In the genomic region with DNA sequence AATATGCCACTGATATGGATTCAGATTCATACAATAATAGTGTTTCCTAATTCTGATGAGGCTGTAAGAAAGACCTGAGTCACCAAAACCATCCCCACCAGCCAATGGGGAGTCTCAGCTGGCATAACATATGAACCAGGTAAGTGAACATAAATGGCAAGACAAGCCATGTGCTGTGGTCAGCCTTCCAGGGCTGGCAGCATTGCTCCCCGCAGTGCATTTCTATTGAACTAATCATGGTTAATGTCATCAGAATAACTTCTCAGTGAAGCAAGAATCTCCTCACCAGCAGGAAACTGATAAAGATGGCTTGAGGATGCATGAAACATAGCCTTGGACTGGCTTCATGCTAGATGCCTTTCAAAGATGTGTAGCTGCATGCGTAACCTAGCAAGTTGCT, we compare ENCODE assay signal across 28 cellular contexts.
DNase-seq lines count a peak whose midpoint lies in the region; ATAC-seq and TF ChIP-seq lines count a peak whose summit lies in the region.
"Had no signal": no experiment of that assay in that cellular context is flagged by ENCODE, and none has a peak within 500 bp of the region (broad histone marks: within the 10 kb centered on the region; RNA-seq: fewer than 3 reads in every experiment).

No MANE protein-coding gene starts in this region.

- DNase-seq in IMR-90 (peak; percentile 11), epithelial cell of esophagus (ENCODE audit: low read depth) (peak; percentile 92), non-pigmented ciliary epithelial cell (ENCODE audit: low read depth) (peak; percentile 22), SK-N-SH (no peak), foreskin melanocyte (no peak), T-helper 9 cell (no peak), SKM-1 (lab: John Stamatoyannopoulos, UW; ENCODE audit: unreplicated experiment) (no peak)
- DNase-seq: activated CD4-positive, alpha-beta memory T cell treated with anti-CD3 and anti-CD28 coated beads for 36 hours; activated CD4-positive, CD25-positive, alpha-beta regulatory T cell treated with anti-CD3 and anti-CD28 coated beads, Interleukin-2, amount 50 U/mL, for 72 hours; activated CD8-positive, alpha-beta memory T cell treated with anti-CD3 and anti-CD28 coated beads, Interleukin-2, amount 50 U/mL, for 4 hours; activated naive CD4-positive, alpha-beta T cell treated with anti-CD3 and anti-CD28 coated beads, Interleukin-2, amount 50 U/mL, for 16 hours; amniotic stem cell; CD4-positive, CD25-positive, alpha-beta regulatory T cell; kidney; NCI-H1048; NCI-H187 treated with DMSO at 0.1 percent for 48 hours; NCI-H526 treated with DMSO at 0.1 percent for 48 hours; stimulated activated CD4-positive, alpha-beta T cell treated with anti-CD3 and anti-CD28 coated beads, Interleukin-4, amount 100 ng/mL, for 4 hours; substantia nigra; T-cell; upper lobe of right lung had no signal

- no peak overlapping the region for H2AK5ac ChIP-seq in IMR-90 (ENCODE audit: low read depth, low read length)

- dilution Hi-C loops in IMR-90 (cut with HindIII; ENCODE audit: low sequenced_read_pairs, unreplicated experiment), result no loop called here

- CTCF ChIA-PET in IMR-90 (lab: Yijun Ruan, JAX), result no interaction called here
- CTCF ChIA-PET in SK-N-SH (lab: Yijun Ruan, JAX), result no interaction called here

- no peak overlapping the region for H3K18ac ChIP-seq in IMR-90 (ENCODE audit: low read depth, low read length)

- H3K27me3 ChIP-seq in BLaER1 (no peaks in the 10 kb centered on the region), IMR-90 (ENCODE audit: control insufficient read depth, insufficient read depth, low read length) (no peaks in the 10 kb centered on the region), SK-N-SH (ENCODE audit: insufficient read depth) (no peaks in the 10 kb centered on the region)
- H3K27me3 ChIP-seq: cardiac muscle cell, upper lobe of right lung had no signal

- H2BK120ac ChIP-seq in IMR-90 (ENCODE audit: low read depth, low read length), result no peak overlapping the region

- BruUV-seq in IMR-90 (replicated peaks; lab: Mats Ljungman, UMichigan), result no TSS peak

- H3K4me2 ChIP-seq in BLaER1 (peak overlapping the region; percentile 80), IMR-90 (ENCODE audit: low read depth, low read length) (no peak overlapping the region), SK-N-SH (no peak overlapping the region)

- peaks cover 17% of the 10 kb centered on the region for H3K9me3 ChIP-seq in BLaER1
- H3K9me3 ChIP-seq in IMR-90 (ENCODE audit: control insufficient read depth, insufficient read depth, low read length), result no peaks in the 10 kb centered on the region; the same call in 1 of the 2 replicates
- no peaks in the 10 kb centered on the region for H3K9me3 ChIP-seq in SK-N-SH
- H3K9me3 ChIP-seq: upper lobe of right lung had no signal

- TF ChIP-seq CTCF in IMR-90 (conservative IDR thresholded peaks at IDR 0.05; ENCODE audit: low read depth, low read length) (no peak), epithelial cell of esophagus (IDR thresholded peaks at IDR 0.05; ENCODE audit: insufficient read depth, low read depth, low read length, missing control alignments) (no peak), SK-N-SH (IDR thresholded peaks at IDR 0.05) (no peak)

- H3K9me1 ChIP-seq in IMR-90 (ENCODE audit: insufficient read depth, low read length), result no peaks in the 10 kb centered on the region

- H4K20me1 ChIP-seq in BLaER1, result no peaks in the 10 kb centered on the region
- no peaks in the 10 kb centered on the region for H4K20me1 ChIP-seq in IMR-90 (ENCODE audit: insufficient read depth, low read length)
- H4K20me1 ChIP-seq in SK-N-SH (ENCODE audit: insufficient read depth), result no peaks in the 10 kb centered on the region

- H3K9me2 ChIP-seq in SK-N-SH, result no peaks in the 10 kb centered on the region

- intact Hi-C loops in IMR-90 (cut with micrococcal nuclease), result no loop called here

- H3K27ac ChIP-seq in BLaER1 (peak overlapping the region; percentile 62), IMR-90 (ENCODE audit: insufficient read depth, low read length) (no peak overlapping the region), SK-N-SH (ENCODE audit: low read depth in 2 of 2, low read length in 1 of 2) (no peak overlapping the region)
- H3K27ac ChIP-seq: cardiac muscle cell, HL-60, upper lobe of right lung had no signal

- H3K4me1 ChIP-seq in BLaER1 (peaks cover 47% of the 10 kb centered on the region), IMR-90 (ENCODE audit: control insufficient read depth, insufficient read depth, low read length) (no peaks in the 10 kb centered on the region), SK-N-SH (ENCODE audit: control insufficient read depth in 1 of 2, insufficient read depth in 2 of 2, low read depth in 1 of 2, low read length in 1 of 2) (peaks cover 7 to 20% of the 10 kb centered on the region in 2 experiments; a peak in 3 of 4 replicates)
- H3K4me1 ChIP-seq: upper lobe of right lung had no signal

- no peak overlapping the region for H4K5ac ChIP-seq in IMR-90 (ENCODE audit: low read depth, low read length)

- H3K56ac ChIP-seq in IMR-90 (ENCODE audit: extremely low read depth, insufficient read depth, low read length), result no peak overlapping the region

- no peaks in the 10 kb centered on the region for H3K79me2 ChIP-seq in SK-N-SH (ENCODE audit: insufficient read depth)

- 82% methylated on average over 2 of the region's 2 CpGs; no CpG with 5 or more reads in 1 of the 2 experiments for WGBS in IMR-90 (ENCODE audit: extremely low coverage in 2 of 2, insufficient read length in 1 of 2), 2 experiments
- WGBS in SK-N-SH (ENCODE audit: low lambda C conversion rate), result 30% methylated on average over 2 of the region's 2 CpGs

- no peak for TF ChIP-seq POLR2A in IMR-90 (IDR thresholded peaks at IDR 0.05; ENCODE audit: low read depth, low read length)

- POLR2A ChIA-PET in IMR-90 (lab: Charles Lee; ENCODE audit: unreplicated experiment) (no interaction called here), SK-N-SH (lab: Yijun Ruan, JAX) (no interaction called here)

- no peaks in the 10 kb centered on the region for H3K36me3 ChIP-seq in BLaER1
- no peaks in the 10 kb centered on the region for H3K36me3 ChIP-seq in IMR-90 (ENCODE audit: control insufficient read depth, insufficient read depth, low read length)
- H3K36me3 ChIP-seq in SK-N-SH (replicated peaks in 1 of 2; ENCODE audit: control insufficient read depth in 1 of 2, insufficient read depth in 2 of 2, low read length in 1 of 2), result no peaks in the 10 kb centered on the region
- H3K36me3 ChIP-seq: cardiac muscle cell, upper lobe of right lung had no signal

- no peak for ATAC-seq in IMR-90 (ENCODE audit: low read depth)
- ATAC-seq: GM12878; natural killer cell treated with Interleukin-12 subunit alpha and Interleukin-12 subunit beta and Interleukin-15 and Interleukin-18, amount 100 ng/mL, for 72 hours; Panc1; stimulated activated memory B cell treated with anti-CD40 and anti-IgM and Interleukin-4, amounts not matched to agents 10 μg/mL and 1 μg/mL and 100 μg/mL, for 72 hours; T-cell; upper lobe of right lung had no signal

- no peaks in the 10 kb centered on the region for H3F3A ChIP-seq in SK-N-SH (replicated peaks; ENCODE audit: insufficient read depth)

- H4K8ac ChIP-seq in IMR-90 (ENCODE audit: low read depth in 2 of 2, low read length in 2 of 2), result no peak overlapping the region

- no peak overlapping the region for H2BK5ac ChIP-seq in IMR-90 (ENCODE audit: low read depth, low read length, poor library complexity, severe bottlenecking)

- H4K91ac ChIP-seq in IMR-90 (ENCODE audit: insufficient read depth, low read depth, low read length), result no peak overlapping the region

- H2AFZ ChIP-seq in IMR-90 (replicated peaks; ENCODE audit: low read length, poor library complexity) (no peak overlapping the region), SK-N-SH (ENCODE audit: low read depth) (no peak overlapping the region)

- in situ Hi-C loops in IMR-90 (cut with MboI; ENCODE audit: low sequenced_read_pairs), result no loop called here

- no peak overlapping the region for H3K4me3 ChIP-seq in BLaER1
- no peak overlapping the region for H3K4me3 ChIP-seq in IMR-90 (ENCODE audit: insufficient read depth, low read depth, low read length)
- no peak overlapping the region for H3K4me3 ChIP-seq in epithelial cell of esophagus (ENCODE audit: low read length)
- no peak overlapping the region for H3K4me3 ChIP-seq in SK-N-SH (ENCODE audit: low read depth in 2 of 2, low read length in 1 of 2)
- H3K4me3 ChIP-seq: cardiac muscle cell, GM12878, upper lobe of right lung had no signal

- no peak overlapping the region for H2BK15ac ChIP-seq in IMR-90 (ENCODE audit: low read depth, low read length)

- H3K14ac ChIP-seq in IMR-90 (replicated peaks; ENCODE audit: low read depth, low read length), result no peak overlapping the region

- no peak overlapping the region for H2AK9ac ChIP-seq in IMR-90 (replicated peaks; ENCODE audit: low read depth, low read length, poor library complexity)

- no peak overlapping the region for H3K4ac ChIP-seq in IMR-90 (ENCODE audit: low read depth, low read length)

- no peak overlapping the region for H2BK20ac ChIP-seq in IMR-90 (ENCODE audit: low read depth, low read length)

- no peaks in the 10 kb centered on the region for H3K79me1 ChIP-seq in IMR-90 (ENCODE audit: low read depth in 1 of 2, low read length in 2 of 2)

- H3K9ac ChIP-seq in BLaER1, result no peak overlapping the region; the same call in 1 of the 2 replicates
- no peak overlapping the region for H3K9ac ChIP-seq in IMR-90 (ENCODE audit: low read depth, low read length)
- H3K9ac ChIP-seq in SK-N-SH, result no peak overlapping the region

- no peak for TF ChIP-seq RAD21 in IMR-90 (IDR thresholded peaks at IDR 0.05; ENCODE audit: low read length)
- no peak for TF ChIP-seq RAD21 in SK-N-SH (IDR thresholded peaks at IDR 0.05; ENCODE audit: low read length)

- no peak overlapping the region for H3K23ac ChIP-seq in IMR-90 (ENCODE audit: low read depth, low read length)

- no peak for TF ChIP-seq EP300 in SK-N-SH (IDR thresholded peaks at IDR 0.05; ENCODE audit: borderline replicate concordance in 1 of 2, low read depth in 1 of 2, low read length in 1 of 2)

TF ChIP-seq in IMR-90, 13 proteins besides CTCF, POLR2A, EP300 and RAD21 (continues in another document):
- no peak for TF ChIP-seq CEBPB (IDR thresholded peaks at IDR 0.05; ENCODE audit: low read depth, low read length)
- no peak for TF ChIP-seq FOS (IDR thresholded peaks at IDR 0.05; ENCODE audit: low read depth, low read length)

TF ChIP-seq in SK-N-SH, 30 proteins besides CTCF, POLR2A, EP300 and RAD21 (continues in another document):
- TF ChIP-seq FOSL2 (IDR thresholded peaks at IDR 0.05; ENCODE audit: borderline replicate concordance, low read depth) (no peak), FOXM1 (IDR thresholded peaks at IDR 0.05; ENCODE audit: low read depth) (no peak), RFX5 (IDR thresholded peaks at IDR 0.05; ENCODE audit: low read length) (no peak), GABPA (IDR thresholded peaks at IDR 0.05; ENCODE audit: low read depth) (no peak), SIN3A (IDR thresholded peaks at IDR 0.05; ENCODE audit: borderline replicate concordance, low read depth, low read length) (no peak), TAF1 (IDR thresholded peaks at IDR 0.05; ENCODE audit: borderline replicate concordance, low read depth, low read length) (no peak), FOXJ3 (CRISPR knock-in tag; IDR thresholded peaks at IDR 0.05) (no peak), MXI1 (IDR thresholded peaks at IDR 0.05; ENCODE audit: low read depth, low read length) (no peak), YY1 (IDR thresholded peaks at IDR 0.05; ENCODE audit: low read depth) (no peak)

Comparison
In these comparisons a context has a peak if more than half of its experiments do, and no peak if none do; other contexts are left out.
1. DNase-seq: peak in IMR-90 (single experiment), epithelial cell of esophagus (single experiment) and non-pigmented ciliary epithelial cell (single experiment); none in SK-N-SH (single experiment), foreskin melanocyte (single experiment), T-helper 9 cell (single experiment) and SKM-1 (single experiment).